ENCODE assay signal across 16 cellular contexts in genomic region chr7:114212753-114213439, GRCh38.
DNase-seq lines count a peak whose midpoint lies in the region; FAIRE-seq and TF ChIP-seq lines count a peak whose summit lies in the region.
"Had no signal": no experiment of that assay in that cellular context is flagged by ENCODE, and none has a peak within 500 bp of the region (broad histone marks: within the 10 kb centered on the region; RNA-seq: fewer than 3 reads in every experiment).

No MANE protein-coding gene starts in this region.

- peak; percentile 51 for DNase-seq in NCI-H2171 treated with DMSO at 0.1 percent for 48 hours (lab: John Stamatoyannopoulos, UW)
- no peak for DNase-seq in NCI-H2171 (lab: John Stamatoyannopoulos, UW)
- peak; percentile 58 for DNase-seq in NCI-H446 treated with DMSO at 0.1 percent for 48 hours (lab: John Stamatoyannopoulos, UW)
- DNase-seq in endothelial cell of umbilical vein (ENCODE audit: low read depth, low spot score): no peak
- DNase-seq in retina: peak; percentile 28
- DNase-seq in Ammon's horn (ENCODE audit: low spot score): no peak
- DNase-seq in occipital lobe (lab: John Stamatoyannopoulos, UW): no peak
- DNase-seq in ascending aorta (ENCODE audit: low spot score in 2 of 2): no peak
- DNase-seq: Caco-2, DMS79 treated with DMSO at 0.1 percent for 48 hours, H7, NCI-H1694, Peyer's patch, SHP77 had no signal

- no TSS peak for BruUV-seq in endothelial cell of umbilical vein (replicated peaks; lab: Mats Ljungman, UMichigan)

- POLR2A ChIA-PET in endothelial cell of umbilical vein (lab: Charles Lee): no interaction called here

- no peaks in the 10 kb centered on the region for H3K4me1 ChIP-seq in endothelial cell of umbilical vein (ENCODE audit: control insufficient read depth, extremely low read depth, insufficient read depth, low read length)
- H3K4me1 ChIP-seq in ascending aorta: peaks cover 0 to 4% of the 10 kb centered on the region in 2 donors
- H3K4me1 ChIP-seq: A549, Caco-2, Peyer's patch had no signal

- H3K36me3 ChIP-seq in endothelial cell of umbilical vein (ENCODE audit: control insufficient read depth in 2 of 2, extremely low read depth in 1 of 2, insufficient read depth in 2 of 2, low read length in 2 of 2) (no peaks in the 10 kb centered on the region), ascending aorta (no peaks in the 10 kb centered on the region)
- H3K36me3 ChIP-seq: Peyer's patch had no signal

- H3K79me2 ChIP-seq in endothelial cell of umbilical vein (ENCODE audit: control insufficient read depth, insufficient read depth, low read length): no peaks in the 10 kb centered on the region

- TF ChIP-seq POLR2A in endothelial cell of umbilical vein (IDR thresholded peaks at IDR 0.05; ENCODE audit: low read depth, low read length): no peak

- H3K27ac ChIP-seq in endothelial cell of umbilical vein (ENCODE audit: insufficient read depth, low read depth, low read length): no peak overlapping the region
- no peak overlapping the region for H3K27ac ChIP-seq in ascending aorta
- H3K27ac ChIP-seq: A549, Peyer's patch had no signal

- H4K20me1 ChIP-seq in endothelial cell of umbilical vein (replicated peaks; ENCODE audit: control insufficient read depth, extremely low read depth, insufficient read depth, low read length): no peaks in the 10 kb centered on the region

- peak; percentile 59 for FAIRE-seq in endothelial cell of umbilical vein (lab: Jason Lieb, UNC)
- FAIRE-seq: A549, GM12891 had no signal

- no peak overlapping the region for H2AFZ ChIP-seq in endothelial cell of umbilical vein (ENCODE audit: low read depth, low read length)

- intact Hi-C loops in endothelial cell of umbilical vein (cut with micrococcal nuclease) (no loop called here), ascending aorta (cut with DNase I) (no loop called here)

- dilution Hi-C loops in endothelial cell of umbilical vein (cut with MboI; ENCODE audit: extremely low pct_ligation_motif_present, low sequenced_read_pairs): no loop called here

- H3K27me3 ChIP-seq in endothelial cell of umbilical vein (ENCODE audit: control insufficient read depth in 2 of 2, insufficient read depth in 2 of 2, low read length in 2 of 2) (no peaks in the 10 kb centered on the region), ascending aorta (no peaks in the 10 kb centered on the region)
- H3K27me3 ChIP-seq: Peyer's patch had no signal

- H3K9me3 ChIP-seq in endothelial cell of umbilical vein (replicated peaks; ENCODE audit: control insufficient read depth, insufficient read depth, low read length): no peaks in the 10 kb centered on the region
- H3K9me3 ChIP-seq in ascending aorta: no peaks in the 10 kb centered on the region
- H3K9me3 ChIP-seq: A549, Caco-2, Peyer's patch had no signal

- H3K4me2 ChIP-seq in endothelial cell of umbilical vein (ENCODE audit: insufficient read depth, low read length): no peak overlapping the region
- H3K4me2 ChIP-seq: A549 had no signal

- no peak overlapping the region for H3K9ac ChIP-seq in endothelial cell of umbilical vein (replicated peaks; ENCODE audit: extremely low read depth, insufficient read depth, low read length)

- no peak overlapping the region for H3K4me3 ChIP-seq in endothelial cell of umbilical vein (replicated peaks in 1 of 3; ENCODE audit: insufficient read depth in 1 of 3, low read depth in 1 of 3, low read length in 3 of 3)
- no peak overlapping the region for H3K4me3 ChIP-seq in ascending aorta
- H3K4me3 ChIP-seq: A549, Peyer's patch had no signal

- TF ChIP-seq CTCF in endothelial cell of umbilical vein (IDR thresholded peaks at IDR 0.05; ENCODE audit: extremely low read depth in 1 of 2, insufficient read depth in 1 of 2, low read depth in 1 of 2, low read length in 2 of 2) (no peak), ascending aorta (IDR thresholded peaks at IDR 0.05) (no peak)

- CTCF ChIA-PET in endothelial cell of umbilical vein (lab: Charles Lee): no interaction called here

- H3K9me1 ChIP-seq in endothelial cell of umbilical vein (replicated peaks; ENCODE audit: control insufficient read depth, extremely low read depth, insufficient read depth, low read length): no peaks in the 10 kb centered on the region

TF ChIP-seq in endothelial cell of umbilical vein, 7 proteins besides CTCF, POLR2A, EP300 and RAD21:
- TF ChIP-seq JUN (IDR thresholded peaks at IDR 0.05; ENCODE audit: borderline replicate concordance, insufficient read depth, insufficient read length, low read depth) (no peak), GATA2 (IDR thresholded peaks at IDR 0.05; ENCODE audit: insufficient read depth, insufficient read length, low read depth, low read length) (no peak), POLR2AphosphoS5 (IDR thresholded peaks at IDR 0.05; ENCODE audit: insufficient read depth, low read depth, low read length) (no peak), FOS (IDR thresholded peaks at IDR 0.05; ENCODE audit: borderline replicate concordance, insufficient read depth, low read length) (no peak), EZH2 (IDR thresholded peaks at IDR 0.05; ENCODE audit: borderline replicate concordance, low read depth, low read length, severe bottlenecking) (no peak), MYC (IDR thresholded peaks at IDR 0.05; ENCODE audit: low read depth, low read length) (no peak)
- TF ChIP-seq, protein P1, sequence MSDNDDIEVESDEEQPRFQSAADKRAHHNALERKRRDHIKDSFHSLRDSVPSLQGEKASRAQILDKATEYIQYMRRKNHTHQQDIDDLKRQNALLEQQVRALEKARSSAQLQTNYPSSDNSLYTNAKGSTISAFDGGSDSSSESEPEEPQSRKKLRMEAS (IDR thresholded peaks at IDR 0.05; ENCODE audit: insufficient read depth, insufficient read length): no peak

Comparison
In these comparisons a context has a peak if more than half of its experiments do, and no peak if none do; other contexts are left out.
1. DNase-seq: peak in NCI-H2171 treated with DMSO at 0.1 percent for 48 hours (single experiment), NCI-H446 treated with DMSO at 0.1 percent for 48 hours (single experiment) and retina (single experiment); none in NCI-H2171 (single experiment), endothelial cell of umbilical vein (single experiment), Ammon's horn (single experiment), occipital lobe (single experiment) and ascending aorta (0 of 2).